Comparison of ENCODE assay signal across 15 cellular contexts in genomic region chr10:12067336-12067735, GRCh38. TPM values are rescaled to one million over a fixed set of nuclear protein-coding genes. Genes with fewer than 3 reads are reported as not detected.
DNase-seq lines count a peak whose midpoint lies in the region; ATAC-seq, FAIRE-seq and TF ChIP-seq lines count a peak whose summit lies in the region.
"Had no signal": no experiment of that assay in that cellular context is flagged by ENCODE, and none has a peak within 500 bp of the region (broad histone marks: within the 10 kb centered on the region; RNA-seq: fewer than 3 reads in every experiment).

No MANE protein-coding gene starts in this region.

- no peak for TF ChIP-seq CTCF in K562 (IDR thresholded peaks at IDR 0.05 in 2 of 3, conservative IDR thresholded peaks at IDR 0.05 in 1 of 3; ENCODE audit: insufficient read depth in 2 of 3, low read depth in 1 of 3, low read length in 3 of 3)
- no peak for TF ChIP-seq CTCF in CD14-positive monocyte (IDR thresholded peaks at IDR 0.05)

- H4K20me1 ChIP-seq in K562 (replicated peaks; ENCODE audit: control insufficient read depth, insufficient read depth, low read length), result no peaks in the 10 kb centered on the region

- CTCF ChIA-PET in K562 (lab: Yijun Ruan, JAX; ENCODE audit: low intra/inter-chr PET ratio), result no interaction called here

- no peak for TF ChIP-seq POLR2A in K562 (conservative IDR thresholded peaks at IDR 0.05)

- H3K4me1 ChIP-seq in CD4-positive, CD25-positive, alpha-beta regulatory T cell (ENCODE audit: control insufficient read depth, insufficient read depth, low read length, poor library complexity, severe bottlenecking), result peaks cover 15% of the 10 kb centered on the region
- H3K4me1 ChIP-seq in K562 (replicated peaks in 1 of 2; ENCODE audit: control insufficient read depth in 2 of 2, insufficient read depth in 2 of 2, low read length in 2 of 2), result peaks cover 22 to 37% of the 10 kb centered on the region in 2 experiments; a peak in 4 of 5 replicates

- FAIRE-seq in K562 (lab: Jason Lieb, UNC), result no peak
- FAIRE-seq: G401.6 had no signal

- no peak for TF ChIP-seq RAD21 in K562 (CRISPR knock-in tag; conservative IDR thresholded peaks at IDR 0.05 in 1 of 2, IDR thresholded peaks at IDR 0.05 in 1 of 2)

- peaks cover 14% of the 10 kb centered on the region for H3K79me2 ChIP-seq in K562 (ENCODE audit: control insufficient read depth, insufficient read depth, low read length)

- in situ Hi-C loops in K562 (cut with MboI), result no loop called here

- no peak overlapping the region for H3K27ac ChIP-seq in CD4-positive, CD25-positive, alpha-beta regulatory T cell (ENCODE audit: insufficient read depth, low read length, poor library complexity, severe bottlenecking)
- no peak overlapping the region for H3K27ac ChIP-seq in K562 (ENCODE audit: extremely low read depth, low read depth, low read length)
- H3K27ac ChIP-seq: dorsolateral prefrontal cortex had no signal

- no TSS peak for BruUV-seq in K562 (replicated peaks; lab: Mats Ljungman, UMichigan)

- no peaks in the 10 kb centered on the region for H3K27me3 Mint-ChIP-seq in CD4-positive, CD25-positive, alpha-beta regulatory T cell
- H3K27me3 Mint-ChIP-seq in naive B cell (no peaks in the 10 kb centered on the region), CD14-positive monocyte (ENCODE audit: low read depth in 3 of 3) (peaks cover 0 to 2% (median 0%) of the 10 kb centered on the region in 3 donors)

- H3K4me3 Mint-ChIP-seq in CD4-positive, CD25-positive, alpha-beta regulatory T cell, result peak overlapping the region in 2 of 4 donors; percentile 38 to 76
- H3K4me3 Mint-ChIP-seq in naive B cell (peak overlapping the region in 3 of 8 donors; percentile 34 to 69 (median 54)), CD14-positive monocyte (no peak overlapping the region)
- H3K4me3 Mint-ChIP-seq: T-helper 1 cell treated with Interleukin-12 subunit alpha and Interleukin-12 subunit beta and Interleukin-4 antibody, amounts not matched to agents 30 μg/mL and 1 μg/mL, for 36 hours had no signal

- peaks cover 14 to 30% (median 19%) of the 10 kb centered on the region in 4 donors for H3K4me1 Mint-ChIP-seq in CD4-positive, CD25-positive, alpha-beta regulatory T cell
- H3K4me1 Mint-ChIP-seq in naive B cell, result peaks cover 11 to 30% (median 23%) of the 10 kb centered on the region in 3 donors
- H3K4me1 Mint-ChIP-seq in CD14-positive monocyte, result peaks cover 19% of the 10 kb centered on the region

- no peak for ATAC-seq in CD4-positive, CD25-positive, alpha-beta regulatory T cell (ENCODE audit: low read depth in 2 of 2)
- no peak for ATAC-seq in K562
- ATAC-seq in naive B cell (ENCODE audit: low read depth in 2 of 2), result no peak
- ATAC-seq in activated CD4-positive, CD25-positive, alpha-beta regulatory T cell treated with anti-CD3 and anti-CD28 coated beads, Interleukin-2, amount 50 U/mL, for 24 hours, result no peak
- ATAC-seq: psoas muscle had no signal

- no peak overlapping the region for H3K4me3 ChIP-seq in CD4-positive, CD25-positive, alpha-beta regulatory T cell (ENCODE audit: low read depth, low read length)
- no peak overlapping the region for H3K4me3 ChIP-seq in K562
- H3K4me3 ChIP-seq: dorsolateral prefrontal cortex, psoas muscle had no signal

- no peaks in the 10 kb centered on the region for H3K9me3 ChIP-seq in CD4-positive, CD25-positive, alpha-beta regulatory T cell (ENCODE audit: control insufficient read depth in 2 of 2, low read length in 2 of 2)
- H3K9me3 ChIP-seq in K562 (replicated peaks; ENCODE audit: control insufficient read depth, insufficient read depth, low read depth, low read length), result no peaks in the 10 kb centered on the region
- H3K9me3 ChIP-seq: psoas muscle had no signal

- H3K4me2 ChIP-seq in K562 (ENCODE audit: insufficient read depth, low read length), result no peak overlapping the region

- no peak overlapping the region for H3K9ac ChIP-seq in K562 (ENCODE audit: insufficient read depth in 1 of 2, low read depth in 2 of 2, low read length in 2 of 2)

- H3K36me3 Mint-ChIP-seq in CD4-positive, CD25-positive, alpha-beta regulatory T cell, result no peaks in the 10 kb centered on the region
- no peaks in the 10 kb centered on the region for H3K36me3 Mint-ChIP-seq in naive B cell
- H3K36me3 Mint-ChIP-seq in CD14-positive monocyte, result no peaks in the 10 kb centered on the region

- no peaks in the 10 kb centered on the region for H3K9me1 ChIP-seq in K562 (ENCODE audit: control insufficient read depth, insufficient read depth, low read length)

- H2AFZ ChIP-seq in K562 (ENCODE audit: low read depth, low read length), result peak overlapping the region; percentile 38; the same call in 1 of the 2 replicates

- WGBS in K562 (ENCODE audit: insufficient coverage, low coverage, missing lambda C conversion rate), result 76% methylated on average over 2 of the region's 2 CpGs

- H3K27me3 ChIP-seq in CD4-positive, CD25-positive, alpha-beta regulatory T cell (ENCODE audit: control insufficient read depth, insufficient read depth, low read length), result no peaks in the 10 kb centered on the region
- H3K27me3 ChIP-seq in K562 (ENCODE audit: control insufficient read depth in 2 of 2, insufficient read depth in 2 of 2, low read length in 2 of 2), result no peaks in the 10 kb centered on the region
- H3K27me3 ChIP-seq: dorsolateral prefrontal cortex had no signal

- no peak for TF ChIP-seq EP300 in K562 (IDR thresholded peaks at IDR 0.05; ENCODE audit: low read length)

- H3K36me3 ChIP-seq in CD4-positive, CD25-positive, alpha-beta regulatory T cell (ENCODE audit: control insufficient read depth, insufficient read depth, low read length), result no peaks in the 10 kb centered on the region
- H3K36me3 ChIP-seq in K562 (ENCODE audit: control insufficient read depth, insufficient read depth, low read length), result no peaks in the 10 kb centered on the region

- intact Hi-C loops in K562 (cut with micrococcal nuclease) (no loop called here), CD14-positive monocyte (cut with micrococcal nuclease) (loop anchor here in 1 of 2 donors (5.0 kb wide), 1 partner anchor 60 kb away; the partner anchor contains the start of gene SEC61A2)

- H3K9me3 Mint-ChIP-seq in CD4-positive, CD25-positive, alpha-beta regulatory T cell, result no peaks in the 10 kb centered on the region
- no peaks in the 10 kb centered on the region for H3K9me3 Mint-ChIP-seq in naive B cell
- no peaks in the 10 kb centered on the region for H3K9me3 Mint-ChIP-seq in CD14-positive monocyte
- H3K9me3 Mint-ChIP-seq: T-helper 1 cell treated with Interleukin-12 subunit alpha and Interleukin-12 subunit beta and Interleukin-4 antibody, amounts not matched to agents 30 μg/mL and 1 μg/mL, for 36 hours had no signal

- peak overlapping the region in 2 of 3 donors; percentile 28 to 71 for H3K27ac Mint-ChIP-seq in CD4-positive, CD25-positive, alpha-beta regulatory T cell
- H3K27ac Mint-ChIP-seq in naive B cell, result peak overlapping the region in 4 of 6 donors; percentile 67 to 98 (median 89)
- H3K27ac Mint-ChIP-seq in CD14-positive monocyte, result no peak overlapping the region

- DNase-seq in CD4-positive, CD25-positive, alpha-beta regulatory T cell, result no peak
- DNase-seq in HT1080 (ENCODE audit: low read depth) (peak; percentile 93), K562 (ENCODE audit: extremely low read depth in 1 of 4, low spot score in 3 of 4) (no peak), naive B cell (no peak), GM19240 (ENCODE audit: insufficient read length, low spot score) (no peak), CD14-positive monocyte (ENCODE audit: low spot score) (no peak), NCI-H774 (lab: John Stamatoyannopoulos, UW) (no peak)
- DNase-seq: activated T-cell treated with anti-CD3 and anti-CD28 coated beads, Interleukin-2, amount 50 U/mL, for 48 hours; dorsolateral prefrontal cortex; H7; NCI-H510A treated with DMSO at 0.1 percent for 48 hours; psoas muscle had no signal

- POLR2A ChIA-PET in K562 (lab: Yijun Ruan, JAX), result no interaction called here

RNA-seq across cellular contexts. Expression of gene DHTKD1, which starts 1.4 kb away (rescaled TPM):
- 8.8 TPM for total RNA-seq in CD4-positive, CD25-positive, alpha-beta regulatory T cell
- polyA plus RNA-seq in CD4-positive, CD25-positive, alpha-beta regulatory T cell, result 10 to 100 TPM in 1 of 4 donors, 1 to 10 TPM in 3; 6.0 to 18.9 (median 7.4) TPM
- 7.8 and 8.2 TPM in 2 replicates for total RNA-seq in HT1080 (2014; rRNA removed; shearing (Covaris generic))
- polyA plus RNA-seq in HT1080 (2015; cell fraction: cytosol; rRNA removed), result 6.4 and 11.2 TPM in 2 replicates
- 10.9 and 14.3 TPM in 2 replicates for polyA plus RNA-seq in HT1080 (2015; cell fraction: nucleus; rRNA removed)
- total RNA-seq in K562 (2011; cell fraction: chromatin; rRNA removed; ENCODE audit: low replicate concordance), result 53.9 and 59.3 TPM in 2 replicates
- total RNA-seq in K562 (2011; cell fraction: nucleolus; rRNA removed), result 34.9 and 37.9 TPM in 2 replicates
- 19.8 and 21.9 TPM in 2 replicates for total RNA-seq in K562 (2011; cell fraction: nucleoplasm; rRNA removed)
- total RNA-seq in K562 (2014; rRNA removed) (4.8 and 7.1 TPM in 2 replicates), K562 (2014; rRNA removed; fragmentation: Illumina TruSeq; extraction: Trizol) (6.8 and 8.4 TPM in 2 replicates), K562 (2015; rRNA removed; fragmentation: Illumina TruSeq; extraction: Trizol) (5.3 and 6.1 TPM in 2 replicates), K562 (2021) (9.3 and 11.3 TPM in 2 replicates)
- polyA plus RNA-seq in K562 (2011; rRNA removed) (19.7 and 20.2 TPM in 2 replicates), K562 (2014; fragmentation: Illumina TruSeq; extraction: Trizol) (10.0 TPM in 2 replicates), K562 (2014; fragmentation: Nextera tagmentation; extraction: Ambion mirVana) (1 to 10 TPM; 3.1 to 3.3 TPM), K562 (2014; rRNA removed) (7.6 and 9.1 TPM in 2 replicates), naive B cell (ENCODE audit: low read depth in 6 of 6) (10 to 100 TPM; 22.2 to 48.7 (median 29.3) TPM), CD14-positive monocyte (10 to 100 TPM in 1 of 2 donors, 1 to 10 TPM in 1; 7.0 to 12.1 TPM)
- polyA plus RNA-seq in K562 (2011; cell fraction: cytosol; rRNA removed), result 16.9 and 35.7 TPM in 2 replicates
- polyA plus RNA-seq in K562 (2011; cell fraction: nucleus; rRNA removed), result 15.8 and 16.6 TPM in 2 replicates
- 5.5 and 8.5 TPM in 2 replicates for polyA plus RNA-seq in K562 (2012)
- 45.7 and 73.0 TPM in 2 replicates for polyA minus RNA-seq in K562 (2011; rRNA and poly(A)+ RNA removed)
- 30.4 and 38.1 TPM in 2 replicates for polyA minus RNA-seq in K562 (2011; cell fraction: cytosol; rRNA and poly(A)+ RNA removed)
- 14.7 and 35.8 TPM in 2 replicates for polyA minus RNA-seq in K562 (2011; cell fraction: nucleus; rRNA and poly(A)+ RNA removed)

RNA-seq across cellular contexts. Expression of gene UPF2, which starts 24.7 kb away (rescaled TPM):
- total RNA-seq in CD4-positive, CD25-positive, alpha-beta regulatory T cell, result 29.9 TPM
- polyA plus RNA-seq in CD4-positive, CD25-positive, alpha-beta regulatory T cell, result 10 to 100 TPM in 2 of 4 donors, 1 to 10 TPM in 2; 5.5 to 13.1 (median 9.6) TPM
- total RNA-seq in HT1080 (2014; rRNA removed; shearing (Covaris generic)), result 13.9 and 15.9 TPM in 2 replicates
- polyA plus RNA-seq in HT1080 (2015; cell fraction: cytosol; rRNA removed), result 10.5 and 13.6 TPM in 2 replicates
- 17.6 and 19.2 TPM in 2 replicates for polyA plus RNA-seq in HT1080 (2015; cell fraction: nucleus; rRNA removed)
- total RNA-seq in K562 (2011; cell fraction: chromatin; rRNA removed; ENCODE audit: low replicate concordance), result 10.8 and 56.6 TPM in 2 replicates
- 6.5 and 9.1 TPM in 2 replicates for total RNA-seq in K562 (2011; cell fraction: nucleolus; rRNA removed)
- total RNA-seq in K562 (2011; cell fraction: nucleoplasm; rRNA removed), result 12.4 and 15.1 TPM in 2 replicates
- total RNA-seq in K562 (2014; rRNA removed) (18.8 and 18.9 TPM in 2 replicates), K562 (2014; rRNA removed; fragmentation: Illumina TruSeq; extraction: Trizol) (35.3 and 41.9 TPM in 2 replicates), K562 (2015; rRNA removed; fragmentation: Illumina TruSeq; extraction: Trizol) (33.1 and 35.8 TPM in 2 replicates), K562 (2021) (20.9 and 21.2 TPM in 2 replicates)
- polyA plus RNA-seq in K562 (2011; rRNA removed) (18.9 and 27.2 TPM in 2 replicates), K562 (2014; fragmentation: Illumina TruSeq; extraction: Trizol) (29.1 and 37.7 TPM in 2 replicates), K562 (2014; fragmentation: Nextera tagmentation; extraction: Ambion mirVana) (10 to 100 TPM; 13.9 to 17.3 TPM), K562 (2014; rRNA removed) (22.4 and 23.7 TPM in 2 replicates), naive B cell (ENCODE audit: low read depth in 6 of 6) (10 to 100 TPM in 5 of 6 donors, 1 to 10 TPM in 1; 5.0 to 24.1 (median 15.9) TPM), CD14-positive monocyte (1 to 10 TPM; 2.7 to 4.3 TPM)
- polyA plus RNA-seq in K562 (2011; cell fraction: cytosol; rRNA removed), result 4.6 and 8.1 TPM in 2 replicates
- 8.0 and 9.4 TPM in 2 replicates for polyA plus RNA-seq in K562 (2011; cell fraction: nucleus; rRNA removed)
- polyA plus RNA-seq in K562 (2012), result 13.3 and 21.1 TPM in 2 replicates
- 43.1 and 43.5 TPM in 2 replicates for polyA minus RNA-seq in K562 (2011; rRNA and poly(A)+ RNA removed)
- 10.0 and 15.4 TPM in 2 replicates for polyA minus RNA-seq in K562 (2011; cell fraction: cytosol; rRNA and poly(A)+ RNA removed)
- polyA minus RNA-seq in K562 (2011; cell fraction: nucleus; rRNA and poly(A)+ RNA removed), result 9.0 and 18.8 TPM in 2 replicates

Comparison
In these comparisons a context has a peak if more than half of its experiments do, and no peak if none do; other contexts are left out.
1. H3K27ac Mint-ChIP-seq: peak in CD4-positive, CD25-positive, alpha-beta regulatory T cell (2 of 3) and naive B cell (4 of 6); none in CD14-positive monocyte (0 of 7).